ENCODE assay signal across 11 cellular contexts in the genomic region with DNA sequence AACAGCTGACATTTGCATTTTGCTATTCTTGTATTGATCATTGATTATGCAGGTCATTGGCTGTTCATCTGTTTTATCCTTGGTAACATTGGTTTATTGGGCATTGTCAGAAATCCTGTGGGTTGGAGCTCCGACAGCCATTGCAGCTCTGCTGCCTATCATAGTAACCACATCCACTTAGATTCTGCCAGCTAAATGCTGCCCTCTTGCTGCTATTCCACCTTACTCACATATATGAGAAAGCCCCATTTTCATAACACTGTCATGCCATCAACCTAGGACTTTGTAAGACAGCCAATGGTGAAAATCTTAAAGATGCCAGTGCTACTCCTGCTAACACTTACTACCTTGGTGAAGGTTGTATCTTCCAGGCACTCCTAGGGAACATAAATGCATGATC.
A peak's percentile ranks its signal among the peaks of the same experiment; 100 is the strongest.
DNase-seq lines count a peak whose midpoint lies in the region; ATAC-seq, FAIRE-seq and TF ChIP-seq lines count a peak whose summit lies in the region.
"Had no signal": no experiment of that assay in that cellular context is flagged by ENCODE, and none has a peak within 500 bp of the region (broad histone marks: within the 10 kb centered on the region; RNA-seq: fewer than 3 reads in every experiment).

No MANE protein-coding gene starts in this region.

- no peaks in the 10 kb centered on the region for H3K79me1 ChIP-seq in neuronal stem cell (ENCODE audit: low read depth, low read length)

- no peak overlapping the region for H3K27ac ChIP-seq in Karpas-422 (ENCODE audit: low read length)
- H3K27ac ChIP-seq in GM12878 (ENCODE audit: control insufficient read depth, insufficient read depth): no peak overlapping the region
- H3K27ac ChIP-seq in neuronal stem cell (replicated peaks; ENCODE audit: low read length): no peak overlapping the region

- H2BK5ac ChIP-seq in neuronal stem cell (ENCODE audit: low read length): no peak overlapping the region

- peak; percentile 70; the same call in 2 of the 3 replicates for ATAC-seq in GM12878
- ATAC-seq in GM18505 (IDR thresholded peaks at IDR 0.05; ENCODE audit: unreplicated experiment): no peak

- TF ChIP-seq POLR2A in GM12878 (IDR thresholded peaks at IDR 0.05; ENCODE audit: low read depth, low read length) (no peak), GM18505 (IDR thresholded peaks at IDR 0.05; ENCODE audit: borderline replicate concordance, extremely low read depth, insufficient read depth, insufficient read length) (no peak)

- in situ Hi-C loops in GM12878 (cut with MboI): no loop called here

- no peaks in the 10 kb centered on the region for H3K9me3 Mint-ChIP-seq in osteocyte (ENCODE audit: unreplicated experiment)

- H3K79me2 ChIP-seq in Karpas-422 (ENCODE audit: low read length) (no peaks in the 10 kb centered on the region), GM12878 (ENCODE audit: control insufficient read depth, insufficient read depth, low read length) (no peaks in the 10 kb centered on the region)

- no TSS peak for BruUV-seq in GM12878 (replicated peaks; lab: Mats Ljungman, UMichigan)

- FAIRE-seq in GM12878 (lab: Jason Lieb, UNC) (no peak), D721Med (lab: Jason Lieb, UNC) (no peak)

- no peaks in the 10 kb centered on the region for H3K4me1 Mint-ChIP-seq in osteocyte (ENCODE audit: unreplicated experiment)

- no peak overlapping the region for H3K4ac ChIP-seq in neuronal stem cell (ENCODE audit: low read length)

- H3K27me3 Mint-ChIP-seq in osteocyte (ENCODE audit: unreplicated experiment): peaks cover 9% of the 10 kb centered on the region

- H3K18ac ChIP-seq in neuronal stem cell (ENCODE audit: low read length): no peak overlapping the region

- H4K20me1 ChIP-seq in Karpas-422 (ENCODE audit: insufficient read depth, low read depth, low read length) (no peaks in the 10 kb centered on the region), GM12878 (ENCODE audit: control insufficient read depth, insufficient read depth) (no peaks in the 10 kb centered on the region)

- H2AFZ ChIP-seq in Karpas-422 (ENCODE audit: low read length): no peak overlapping the region
- no peak overlapping the region for H2AFZ ChIP-seq in GM12878 (ENCODE audit: control insufficient read depth, low read depth, low read length)
- H2AFZ ChIP-seq in neuronal stem cell (ENCODE audit: low read length): no peak overlapping the region

- POLR2A ChIA-PET in GM12878 (lab: Charles Lee): no interaction called here

- TF ChIP-seq CTCF in GM12878 (IDR thresholded peaks at IDR 0.05 in 2 of 3, conservative IDR thresholded peaks at IDR 0.05 in 1 of 3; ENCODE audit: control insufficient read depth in 2 of 3, extremely low read depth in 1 of 3, insufficient read depth in 1 of 3, low read depth in 3 of 3, low read length in 3 of 3): peak; percentile 20 to 31 (median 23); a peak in 3 of 6 replicates
- peak; percentile 16 for TF ChIP-seq CTCF in osteocyte (IDR thresholded peaks at IDR 0.05)
- TF ChIP-seq CTCF in D721Med (IDR thresholded peaks at IDR 0.05; ENCODE audit: insufficient read depth, missing control alignments): no peak

- H3K4me2 ChIP-seq in Karpas-422 (ENCODE audit: low read depth, low read length, poor library complexity, severe bottlenecking): no peak overlapping the region
- H3K4me2 ChIP-seq in GM12878 (ENCODE audit: control insufficient read depth, insufficient read depth): no peak overlapping the region
- H3K4me2 ChIP-seq in neuronal stem cell (ENCODE audit: insufficient read depth, low read length, poor library complexity, severe bottlenecking): no peak overlapping the region

- CTCF ChIA-PET in GM12878 (lab: Yijun Ruan, JAX): interaction anchor here (0.6 to 2.1 kb wide), 10 partner anchors 8 to 201 kb away, joined by 3 to 10 read pairs (median 3); no protein-coding TSS in a partner anchor

- H3K27me3 ChIP-seq in Karpas-422 (ENCODE audit: low read length): no peaks in the 10 kb centered on the region
- H3K27me3 ChIP-seq in GM12878 (replicated peaks in 1 of 2; ENCODE audit: control insufficient read depth in 2 of 2, insufficient read depth in 2 of 2, low read length in 1 of 2): no peaks in the 10 kb centered on the region; a peak in 1 of 4 replicates
- H3K27me3 ChIP-seq in neuronal stem cell (ENCODE audit: control insufficient read depth in 3 of 3, insufficient read depth in 3 of 3, low read depth in 1 of 3, low read length in 3 of 3): no peaks in the 10 kb centered on the region

- no peak overlapping the region for H3K9ac ChIP-seq in Karpas-422 (ENCODE audit: low read length)
- H3K9ac ChIP-seq in GM12878 (ENCODE audit: control insufficient read depth, insufficient read depth, low read length): no peak overlapping the region
- H3K9ac ChIP-seq in neuronal stem cell (ENCODE audit: low read depth, low read length, poor library complexity): no peak overlapping the region

- TF ChIP-seq RAD21 in GM12878 (IDR thresholded peaks at IDR 0.05; ENCODE audit: insufficient read depth, low read depth, low read length): no peak

- SMC1A ChIA-PET in GM12878 (lab: Charles Lee; ENCODE audit: uncharacterized antibody, unreplicated experiment): interaction anchor here (0.8 to 1.9 kb wide), 6 partner anchors 13 to 183 kb away, joined by 3 to 9 read pairs (median 4); no protein-coding TSS in a partner anchor

- H4K91ac ChIP-seq in neuronal stem cell (ENCODE audit: low read depth, low read length, poor library complexity): no peak overlapping the region

- TF ChIP-seq EP300 in GM12878 (IDR thresholded peaks at IDR 0.05; ENCODE audit: borderline replicate concordance in 1 of 2, control insufficient read depth in 1 of 2, low read depth in 2 of 2, low read length in 2 of 2): no peak

- H2AK5ac ChIP-seq in neuronal stem cell (ENCODE audit: low read depth, low read length): no peak overlapping the region

- no peak overlapping the region for H2BK120ac ChIP-seq in neuronal stem cell (ENCODE audit: low read depth, low read length)

- H3K4me3 ChIP-seq in Karpas-422 (ENCODE audit: low read length) (no peak overlapping the region), GM12878 (no peak overlapping the region), neuronal stem cell (ENCODE audit: low read length in 2 of 2) (no peak overlapping the region)
- H3K4me3 ChIP-seq: lung had no signal

- H3K14ac ChIP-seq in neuronal stem cell (ENCODE audit: low read length): no peak overlapping the region

- WGBS in GM12878 (ENCODE audit: insufficient coverage, insufficient replicate concordance, low lambda C conversion rate, missing lambda C conversion rate): 0% methylated on average over 1 of the region's 1 CpG
- WGBS in neuronal stem cell (ENCODE audit: extremely low coverage in 2 of 2, insufficient read length in 2 of 2, insufficient replicate concordance in 1 of 2), 2 donors: no CpG with 5 or more reads among the region's 1 CpG

- H3K9me3 ChIP-seq in Karpas-422 (ENCODE audit: low read length) (no peaks in the 10 kb centered on the region), GM12878 (replicated peaks; ENCODE audit: control insufficient read depth, insufficient read depth, low read length) (no peaks in the 10 kb centered on the region), neuronal stem cell (replicated peaks in 1 of 2; ENCODE audit: control insufficient read depth in 2 of 2, insufficient read depth in 1 of 2, low read depth in 1 of 2, low read length in 2 of 2) (no peaks in the 10 kb centered on the region)

- no peak overlapping the region for H3K23ac ChIP-seq in neuronal stem cell (ENCODE audit: low read depth, low read length, poor library complexity)

- intact Hi-C loops in GM12878 (cut with micrococcal nuclease; ENCODE audit: unreplicated experiment): no loop called here

- no peak overlapping the region for H4K8ac ChIP-seq in neuronal stem cell (ENCODE audit: low read depth, low read length)

- no peaks in the 10 kb centered on the region for H3K9me2 ChIP-seq in Karpas-422 (replicated peaks; ENCODE audit: insufficient read depth, low read length)

- no peak overlapping the region for H2BK12ac ChIP-seq in neuronal stem cell (ENCODE audit: low read length)

- H2BK15ac ChIP-seq in neuronal stem cell (ENCODE audit: low read length): no peak overlapping the region

- H3K4me1 ChIP-seq in Karpas-422 (ENCODE audit: low read length) (no peaks in the 10 kb centered on the region), GM12878 (ENCODE audit: control insufficient read depth, insufficient read depth, low read length) (no peaks in the 10 kb centered on the region), neuronal stem cell (ENCODE audit: control insufficient read depth in 2 of 2, insufficient read depth in 1 of 2, low read depth in 1 of 2, low read length in 2 of 2) (no peaks in the 10 kb centered on the region)

- H3K27ac Mint-ChIP-seq in osteocyte (ENCODE audit: unreplicated experiment): no peak overlapping the region
- H3K27ac Mint-ChIP-seq: activated naive CD8-positive, alpha-beta T cell had no signal

- H3K36me3 ChIP-seq in Karpas-422 (ENCODE audit: insufficient read depth, low read length) (no peaks in the 10 kb centered on the region), GM12878 (ENCODE audit: control insufficient read depth in 2 of 2, insufficient read depth in 2 of 2, low read length in 1 of 2) (no peaks in the 10 kb centered on the region), neuronal stem cell (replicated peaks in 1 of 2; ENCODE audit: control insufficient read depth in 2 of 2, insufficient read depth in 2 of 2, low read length in 2 of 2) (no peaks in the 10 kb centered on the region)

- no peaks in the 10 kb centered on the region for H3K36me3 Mint-ChIP-seq in osteocyte (ENCODE audit: unreplicated experiment)
- H3K36me3 Mint-ChIP-seq: activated naive CD8-positive, alpha-beta T cell had no signal

- RAD21 ChIA-PET in GM12878 (lab: Charles Lee; ENCODE audit: unreplicated experiment): interaction anchor here (1.0 kb wide), 1 partner anchor 50 kb away, joined by 3 read pairs; no protein-coding TSS in a partner anchor

- peak; percentile 69 for DNase-seq in NCI-H510A treated with DMSO at 0.1 percent for 48 hours (lab: John Stamatoyannopoulos, UW)
- DNase-seq in NCI-H510A (lab: John Stamatoyannopoulos, UW): no peak
- peak; percentile 58 for DNase-seq in Karpas-422
- DNase-seq in GM12878 (ENCODE audit: low read depth, low spot score): no peak
- DNase-seq in osteocyte (ENCODE audit: extremely low spot score, unreplicated experiment): no peak
- DNase-seq in neuronal stem cell (ENCODE audit: low spot score): no peak
- DNase-seq in D721Med (ENCODE audit: insufficient read length, low spot score): no peak
- DNase-seq: NCI-H524 had no signal

- H3K4me3 Mint-ChIP-seq in osteocyte (ENCODE audit: unreplicated experiment): no peak overlapping the region
- H3K4me3 Mint-ChIP-seq: activated naive CD8-positive, alpha-beta T cell had no signal

TF ChIP-seq in GM12878, 131 proteins besides CTCF, POLR2A, EP300 and RAD21 (continues in another document):
- TF ChIP-seq, protein P1, sequence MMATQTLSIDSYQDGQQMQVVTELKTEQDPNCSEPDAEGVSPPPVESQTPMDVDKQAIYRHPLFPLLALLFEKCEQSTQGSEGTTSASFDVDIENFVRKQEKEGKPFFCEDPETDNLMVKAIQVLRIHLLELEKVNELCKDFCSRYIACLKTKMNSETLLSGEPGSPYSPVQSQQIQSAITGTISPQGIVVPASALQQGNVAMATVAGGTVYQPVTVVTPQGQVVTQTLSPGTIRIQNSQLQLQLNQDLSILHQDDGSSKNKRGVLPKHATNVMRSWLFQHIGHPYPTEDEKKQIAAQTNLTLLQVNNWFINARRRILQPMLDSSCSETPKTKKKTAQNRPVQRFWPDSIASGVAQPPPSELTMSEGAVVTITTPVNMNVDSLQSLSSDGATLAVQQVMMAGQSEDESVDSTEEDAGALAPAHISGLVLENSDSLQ (IDR thresholded peaks at IDR 0.05): 0 out of 2 replicates have a peak, but pooled peaks have one; percentile 18

Comparison
In these comparisons a context has a peak if more than half of its experiments do, and no peak if none do; other contexts are left out.
1. DNase-seq: peak in NCI-H510A treated with DMSO at 0.1 percent for 48 hours (single experiment) and Karpas-422 (single experiment); none in NCI-H510A (single experiment), GM12878 (single experiment), osteocyte (single experiment), neuronal stem cell (single experiment) and D721Med (single experiment).